15 cellular contexts compared by ENCODE assay signal in the genomic region with DNA sequence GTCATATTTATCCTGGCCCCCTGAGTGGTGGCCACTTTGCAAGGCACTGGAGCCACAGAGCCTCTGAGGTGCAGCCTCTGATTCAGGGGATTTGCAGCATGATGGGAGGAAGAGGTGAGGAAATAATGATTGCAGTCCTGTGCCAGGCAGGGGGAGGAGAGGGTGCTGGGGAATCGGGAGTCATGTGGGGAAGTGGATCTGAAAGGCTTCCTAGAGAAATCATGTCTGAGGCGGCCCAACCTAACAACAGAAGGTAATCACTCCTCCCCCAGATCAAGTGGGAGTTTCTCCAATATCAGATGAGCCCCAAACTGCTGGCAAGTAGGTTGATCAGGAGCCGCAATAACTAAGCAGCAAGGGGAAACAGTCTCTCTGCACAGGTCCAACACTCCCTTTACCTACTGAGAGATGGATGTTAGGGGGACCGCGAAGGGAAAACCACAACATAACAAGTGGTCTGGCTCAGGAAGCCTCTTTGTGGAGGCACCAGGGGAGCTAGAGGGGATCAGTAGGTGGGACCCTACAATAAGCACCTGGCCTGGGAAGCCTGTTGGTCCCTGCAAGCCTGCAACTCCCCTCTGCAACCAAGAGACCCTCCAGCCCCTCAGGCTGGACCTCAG.
DNase-seq lines count a peak whose midpoint lies in the region; ATAC-seq and TF ChIP-seq lines count a peak whose summit lies in the region.
"Had no signal": no experiment of that assay in that cellular context is flagged by ENCODE, and none has a peak within 500 bp of the region (broad histone marks: within the 10 kb centered on the region; RNA-seq: fewer than 3 reads in every experiment).

No MANE protein-coding gene starts in this region.

- H2BK12ac ChIP-seq in mesenchymal stem cell (ENCODE audit: low read length in 2 of 2), result peak overlapping the region; percentile 17 to 28

- no peak overlapping the region for H2BK120ac ChIP-seq in mesenchymal stem cell (ENCODE audit: low read depth, low read length)

- H3K9me3 Mint-ChIP-seq in stimulated activated naive CD8-positive, alpha-beta T cell treated with anti-CD3 and anti-CD28 coated beads, Interleukin-15, amount 100 ng/mL, for 72 hours, result no peaks in the 10 kb centered on the region

- peak overlapping the region; percentile 1 to 2 for H3K27ac Mint-ChIP-seq in stimulated activated naive CD8-positive, alpha-beta T cell treated with anti-CD3 and anti-CD28 coated beads, Interleukin-15, amount 100 ng/mL, for 72 hours

- peak overlapping the region in 1 of 2 experiments; percentile 21 for H3K18ac ChIP-seq in mesenchymal stem cell (ENCODE audit: low read depth in 1 of 2, low read length in 2 of 2)

- no peak overlapping the region for H2AK5ac ChIP-seq in mesenchymal stem cell (ENCODE audit: low read length, severe bottlenecking)

- H3K9me3 ChIP-seq in mesenchymal stem cell (ENCODE audit: control insufficient read depth, low read length) (peaks cover 4% of the 10 kb centered on the region), testis (no peaks in the 10 kb centered on the region)

- H3K23ac ChIP-seq in mesenchymal stem cell (ENCODE audit: low read length in 2 of 2), result no peak overlapping the region

- peaks cover 14% of the 10 kb centered on the region for H3K4me1 Mint-ChIP-seq in stimulated activated naive CD8-positive, alpha-beta T cell treated with anti-CD3 and anti-CD28 coated beads, Interleukin-15, amount 100 ng/mL, for 72 hours
- H3K4me1 Mint-ChIP-seq: CD4-positive, alpha-beta memory T cell had no signal

- H3K4ac ChIP-seq in mesenchymal stem cell (ENCODE audit: low read depth in 1 of 2, low read length in 2 of 2), result no peak overlapping the region

- no peak for DNase-seq in stimulated activated naive CD8-positive, alpha-beta T cell treated with anti-CD3 and anti-CD28 coated beads, Interleukin-15, amount 100 ng/mL, for 72 hours
- no peak for DNase-seq in stimulated activated naive CD8-positive, alpha-beta T cell treated with anti-CD3 and anti-CD28 coated beads, Interleukin-15, Interleukin-2, amounts not matched to agents 100 U/mL and 50 U/mL, for 24 hours
- peak; percentile 70 for DNase-seq in amniotic epithelial cell (ENCODE audit: low read depth)
- no peak for DNase-seq in mesenchymal stem cell
- no peak for DNase-seq in T-helper 1 cell
- DNase-seq in testis, result no peak
- DNase-seq: CD4-positive, alpha-beta memory T cell; GOT3; NCI-H1105; NCI-H2081 treated with DMSO at 0.1 percent for 48 hours; SHP77 had no signal

- no peak overlapping the region for H3K4me3 ChIP-seq in mesenchymal stem cell (ENCODE audit: insufficient read depth in 1 of 2, low read depth in 1 of 2, low read length in 2 of 2)
- no peak overlapping the region for H3K4me3 ChIP-seq in testis
- H3K4me3 ChIP-seq: K562, SK-N-MC had no signal

- no peak for TF ChIP-seq POLR2A in testis (IDR thresholded peaks at IDR 0.05)

- no peaks in the 10 kb centered on the region for H3K36me3 ChIP-seq in mesenchymal stem cell (ENCODE audit: control insufficient read depth in 1 of 2, insufficient read depth in 2 of 2, low read depth in 1 of 2, low read length in 2 of 2)
- no peaks in the 10 kb centered on the region for H3K36me3 ChIP-seq in testis (ENCODE audit: low read depth, missing control alignments)

- no peak overlapping the region for H2BK15ac ChIP-seq in mesenchymal stem cell (ENCODE audit: low read depth, poor library complexity, severe bottlenecking)

- 100% methylated on average over 1 of the region's 5 CpGs for WGBS in mesenchymal stem cell
- 68 to 80% methylated on average over 5 of the region's 5 CpGs for WGBS in testis, 2 donors

- intact Hi-C loops in testis (cut with DNase I; ENCODE audit: low total_unique reads), result no loop called here

- H3K4me2 ChIP-seq in mesenchymal stem cell (ENCODE audit: low read length, poor library complexity, severe bottlenecking), result no peak overlapping the region

- H3K27ac ChIP-seq in mesenchymal stem cell (ENCODE audit: low read length, poor library complexity, severe bottlenecking) (no peak overlapping the region), testis (no peak overlapping the region)
- H3K27ac ChIP-seq: SK-N-MC had no signal

- H2AFZ ChIP-seq in mesenchymal stem cell (ENCODE audit: low read depth, low read length), result no peak overlapping the region

- no peak overlapping the region for H2BK5ac ChIP-seq in mesenchymal stem cell (ENCODE audit: low read depth, low read length, poor library complexity, severe bottlenecking)

- H3K27me3 Mint-ChIP-seq in stimulated activated naive CD8-positive, alpha-beta T cell treated with anti-CD3 and anti-CD28 coated beads, Interleukin-15, amount 100 ng/mL, for 72 hours, result peaks cover 20% of the 10 kb centered on the region

- H3K4me3 Mint-ChIP-seq in stimulated activated naive CD8-positive, alpha-beta T cell treated with anti-CD3 and anti-CD28 coated beads, Interleukin-15, amount 100 ng/mL, for 72 hours, result no peak overlapping the region
- H3K4me3 Mint-ChIP-seq: CD4-positive, alpha-beta memory T cell had no signal

- no peak overlapping the region for H4K8ac ChIP-seq in mesenchymal stem cell (ENCODE audit: low read length)

- no peak overlapping the region for H3K14ac ChIP-seq in mesenchymal stem cell (ENCODE audit: low read length in 2 of 2)

- H4K91ac ChIP-seq in mesenchymal stem cell (ENCODE audit: low read length), result no peak overlapping the region

- peaks cover 0 to 5% of the 10 kb centered on the region in 2 experiments for H3K27me3 ChIP-seq in mesenchymal stem cell (ENCODE audit: control insufficient read depth in 1 of 2, insufficient read depth in 1 of 2, low read length in 2 of 2)
- no peaks in the 10 kb centered on the region for H3K27me3 ChIP-seq in testis

- no peak for ATAC-seq in stimulated activated naive CD8-positive, alpha-beta T cell treated with anti-CD3 and anti-CD28 coated beads, Interleukin-15, amount 100 ng/mL, for 72 hours
- ATAC-seq in stimulated activated naive CD8-positive, alpha-beta T cell treated with anti-CD3 and anti-CD28 coated beads, Interleukin-15, Interleukin-2, amounts not matched to agents 100 U/mL and 50 U/mL, for 24 hours, result no peak
- ATAC-seq in GM19324 (IDR thresholded peaks at IDR 0.05; ENCODE audit: low FRiP score, unreplicated experiment), result no peak
- ATAC-seq in GM21786 (IDR thresholded peaks at IDR 0.05; ENCODE audit: unreplicated experiment), result no peak
- ATAC-seq: K562 had no signal

- no peak for TF ChIP-seq CTCF in testis (IDR thresholded peaks at IDR 0.05)

- H3K79me1 ChIP-seq in mesenchymal stem cell (replicated peaks; ENCODE audit: low read length, poor library complexity, severe bottlenecking), result no peaks in the 10 kb centered on the region

- H3K9ac ChIP-seq in mesenchymal stem cell (ENCODE audit: low read length), result no peak overlapping the region

- H3K4me1 ChIP-seq in mesenchymal stem cell (ENCODE audit: control insufficient read depth, insufficient read depth, low read depth, low read length) (no peaks in the 10 kb centered on the region), testis (no peaks in the 10 kb centered on the region)
